In genomic region chr22:42123529-42123928, GRCh38 we compare ENCODE assay signal across 7 cellular contexts. TPM values are rescaled to one million over a fixed set of nuclear protein-coding genes. Genes with fewer than 3 reads are reported as not detected.
A peak's percentile ranks its signal among the peaks of the same experiment; 100 is the strongest.
DNase-seq lines count a peak whose midpoint lies in the region; ATAC-seq, FAIRE-seq and TF ChIP-seq lines count a peak whose summit lies in the region.
"Not testable (repeated sequence)": the region's sequence is repeated elsewhere in the genome, so short reads cannot be mapped to it uniquely, and the experiment has no call there.

No MANE protein-coding gene starts in this region.

- not testable (repeated sequence) for H2AFZ ChIP-seq in GM12878 (ENCODE audit: control insufficient read depth, low read depth, low read length)

- POLR2A ChIA-PET in activated CD8-positive, alpha-beta T cell treated with anti-CD3 and anti-CD28 coated beads for 36 hours (lab: Charles Lee): interaction anchor here (0.7 kb wide), 1 partner anchor 126 kb away, joined by 4 read pairs; no protein-coding TSS in a partner anchor
- POLR2A ChIA-PET in GM12878 (lab: Charles Lee): not testable (repeated sequence)

- H4K20me1 ChIP-seq in GM12878 (ENCODE audit: control insufficient read depth, insufficient read depth): not testable (repeated sequence)

- DNase-seq in GM12891 (ENCODE audit: insufficient read length, low spot score); RWPE2 (ENCODE audit: low spot score); activated CD8-positive, alpha-beta T cell treated with anti-CD3 and anti-CD28 coated beads for 36 hours; GM12878 (ENCODE audit: low read depth, low spot score); foreskin keratinocyte; stimulated activated naive CD8-positive, alpha-beta T cell treated with anti-CD3 and anti-CD28 coated beads, Interleukin-15, Interleukin-2, amounts not matched to agents 100 U/mL and 50 U/mL, for 24 hours: not testable (repeated sequence)

- ATAC-seq in RWPE2 (ENCODE audit: low read depth) (0 out of 3 replicates have a peak, but pooled peaks have one; percentile 28), GM12878 (peak; percentile 43), foreskin keratinocyte (peak; percentile 47)
- ATAC-seq in activated CD8-positive, alpha-beta T cell treated with anti-CD3 and anti-CD28 coated beads for 36 hours: peak; percentile 78
- ATAC-seq in activated T-helper 17 cell treated with anti-CD3 and anti-CD28 coated beads, Interleukin-2, amount 50 U/mL, for 72 hours (replicated peaks): peak; percentile 75
- peak; percentile 64 for ATAC-seq in stimulated activated naive CD8-positive, alpha-beta T cell treated with anti-CD3 and anti-CD28 coated beads, Interleukin-15, Interleukin-2, amounts not matched to agents 100 U/mL and 50 U/mL, for 24 hours

- RAD21 ChIA-PET in GM12878 (lab: Charles Lee; ENCODE audit: unreplicated experiment): not testable (repeated sequence)

- not testable (repeated sequence) for H3K9me3 ChIP-seq in RWPE2 (ENCODE audit: severe bottlenecking); GM12878 (replicated peaks; ENCODE audit: control insufficient read depth, insufficient read depth, low read length)

- TF ChIP-seq RAD21 in GM12878 (IDR thresholded peaks at IDR 0.05; ENCODE audit: insufficient read depth, low read depth, low read length): not testable (repeated sequence)

- not testable (repeated sequence) for H3K79me2 ChIP-seq in GM12878 (ENCODE audit: control insufficient read depth, insufficient read depth, low read length)

- not testable (repeated sequence) for H3K36me3 Mint-ChIP-seq in activated CD8-positive, alpha-beta T cell treated with anti-CD3 and anti-CD28 coated beads for 36 hours (ENCODE audit: low read depth); activated T-helper 17 cell treated with anti-CD3 and anti-CD28 coated beads, Interleukin-2, amount 50 U/mL, for 72 hours (ENCODE audit: low read depth)

- H3K4me3 ChIP-seq in RWPE2 (ENCODE audit: severe bottlenecking); GM12878: not testable (repeated sequence)

- not testable (repeated sequence) for H3K9me3 Mint-ChIP-seq in activated CD8-positive, alpha-beta T cell treated with anti-CD3 and anti-CD28 coated beads for 36 hours; activated T-helper 17 cell treated with anti-CD3 and anti-CD28 coated beads, Interleukin-2, amount 50 U/mL, for 72 hours

- not testable (repeated sequence) for H3K27me3 Mint-ChIP-seq in activated CD8-positive, alpha-beta T cell treated with anti-CD3 and anti-CD28 coated beads for 36 hours; activated T-helper 17 cell treated with anti-CD3 and anti-CD28 coated beads, Interleukin-2, amount 50 U/mL, for 72 hours

- H3K27ac Mint-ChIP-seq in activated CD8-positive, alpha-beta T cell treated with anti-CD3 and anti-CD28 coated beads for 36 hours; activated T-helper 17 cell treated with anti-CD3 and anti-CD28 coated beads, Interleukin-2, amount 50 U/mL, for 72 hours: not testable (repeated sequence)

- WGBS in GM12878 (ENCODE audit: insufficient coverage, insufficient replicate concordance, low lambda C conversion rate, missing lambda C conversion rate): no CpG with 5 or more reads among the region's 4 CpGs

- intact Hi-C loops in activated CD8-positive, alpha-beta T cell treated with anti-CD3 and anti-CD28 coated beads for 36 hours (cut with micrococcal nuclease); GM12878 (cut with micrococcal nuclease; ENCODE audit: unreplicated experiment): not testable (repeated sequence)

- H3K4me1 Mint-ChIP-seq in activated CD8-positive, alpha-beta T cell treated with anti-CD3 and anti-CD28 coated beads for 36 hours (ENCODE audit: low read depth): peaks cover 33% of the 10 kb centered on the region
- peaks cover 28% of the 10 kb centered on the region for H3K4me1 Mint-ChIP-seq in activated T-helper 17 cell treated with anti-CD3 and anti-CD28 coated beads, Interleukin-2, amount 50 U/mL, for 72 hours

- not testable (repeated sequence) for H3K36me3 ChIP-seq in RWPE2 (ENCODE audit: low read depth); GM12878 (ENCODE audit: control insufficient read depth in 2 of 2, insufficient read depth in 2 of 2, low read length in 1 of 2)

- not testable (repeated sequence) for H3K27me3 ChIP-seq in RWPE2 (ENCODE audit: insufficient read depth, poor library complexity, severe bottlenecking); GM12878 (replicated peaks in 1 of 2; ENCODE audit: control insufficient read depth in 2 of 2, insufficient read depth in 2 of 2, low read length in 1 of 2); foreskin keratinocyte

- FAIRE-seq in GM12891 (lab: Jason Lieb, UNC): peak; percentile 99
- not testable (repeated sequence) for FAIRE-seq in GM12878 (lab: Jason Lieb, UNC)

- not testable (repeated sequence) for H3K4me1 ChIP-seq in RWPE2 (ENCODE audit: insufficient read depth, poor library complexity, severe bottlenecking); GM12878 (ENCODE audit: control insufficient read depth, insufficient read depth, low read length); foreskin keratinocyte

- not testable (repeated sequence) for BruUV-seq in GM12878 (replicated peaks; lab: Mats Ljungman, UMichigan)

- TF ChIP-seq EP300 in GM12878 (IDR thresholded peaks at IDR 0.05; ENCODE audit: borderline replicate concordance in 1 of 2, control insufficient read depth in 1 of 2, low read depth in 2 of 2, low read length in 2 of 2): not testable (repeated sequence)

- CTCF ChIA-PET in activated CD8-positive, alpha-beta T cell treated with anti-CD3 and anti-CD28 coated beads for 36 hours (lab: Charles Lee): not testable (repeated sequence)
- CTCF ChIA-PET in GM12878 (lab: Yijun Ruan, JAX): interaction anchor here (0.6 kb wide), 1 partner anchor 8 kb away, joined by 5 read pairs; no protein-coding TSS in a partner anchor

- not testable (repeated sequence) for H3K4me2 ChIP-seq in GM12878 (ENCODE audit: control insufficient read depth, insufficient read depth)

- SMC1A ChIA-PET in GM12878 (lab: Charles Lee; ENCODE audit: uncharacterized antibody, unreplicated experiment): not testable (repeated sequence)

- not testable (repeated sequence) for H3K4me3 Mint-ChIP-seq in activated CD8-positive, alpha-beta T cell treated with anti-CD3 and anti-CD28 coated beads for 36 hours; activated T-helper 17 cell treated with anti-CD3 and anti-CD28 coated beads, Interleukin-2, amount 50 U/mL, for 72 hours

- TF ChIP-seq POLR2A in GM12891 (IDR thresholded peaks at IDR 0.05; ENCODE audit: low read depth, low read length); GM12878 (IDR thresholded peaks at IDR 0.05; ENCODE audit: low read depth, low read length): not testable (repeated sequence)

- H3K27ac ChIP-seq in RWPE2 (ENCODE audit: poor library complexity, severe bottlenecking); GM12878 (ENCODE audit: control insufficient read depth, insufficient read depth); foreskin keratinocyte: not testable (repeated sequence)

- in situ Hi-C loops in GM12878 (cut with MboI): not testable (repeated sequence)

- not testable (repeated sequence) for TF ChIP-seq CTCF in RWPE2 (IDR thresholded peaks at IDR 0.05; ENCODE audit: poor library complexity, severe bottlenecking); activated CD8-positive, alpha-beta T cell treated with anti-CD3 and anti-CD28 coated beads for 36 hours (IDR thresholded peaks at IDR 0.05); GM12878 (IDR thresholded peaks at IDR 0.05 in 2 of 3, conservative IDR thresholded peaks at IDR 0.05 in 1 of 3; ENCODE audit: control insufficient read depth in 2 of 3, extremely low read depth in 1 of 3, insufficient read depth in 1 of 3, low read depth in 3 of 3, low read length in 3 of 3); foreskin keratinocyte (conservative IDR thresholded peaks at IDR 0.05)

- H3K9ac ChIP-seq in GM12878 (ENCODE audit: control insufficient read depth, insufficient read depth, low read length): not testable (repeated sequence)

RNA-seq across cellular contexts. Expression of gene CYP2D6, which starts 7.1 kb away (rescaled TPM):
- polyA plus RNA-seq in GM12891 (2012; ENCODE audit: low read depth, missing spikeins): 1.1 TPM
- 1 to 10 TPM; 1.5 to 2.0 TPM for total RNA-seq in activated CD8-positive, alpha-beta T cell treated with anti-CD3 and anti-CD28 coated beads for 36 hours
- total RNA-seq in activated T-helper 17 cell treated with anti-CD3 and anti-CD28 coated beads, Interleukin-2, amount 50 U/mL, for 72 hours: 1 to 10 TPM; 5.5 to 6.3 TPM
- total RNA-seq in GM12878 (2013; cell fraction: nucleolus; rRNA removed): 4.8 and 5.2 TPM in 2 replicates
- total RNA-seq in GM12878 (2014; rRNA removed): 0.16 and 0.34 TPM in 2 replicates
- 0.22 and 0.23 TPM in 2 replicates for total RNA-seq in GM12878 (2014; rRNA removed; fragmentation: Illumina TruSeq; extraction: Trizol)
- 0.43 and 1.0 TPM in 2 replicates for total RNA-seq in GM12878 (2021)
- polyA plus RNA-seq in GM12878 (2011; ENCODE audit: low read depth): 0.64 TPM
- polyA plus RNA-seq in GM12878 (2011; rRNA removed): 0.50 and 1.4 TPM in 2 replicates
- polyA plus RNA-seq in GM12878 (2011; cell fraction: cytosol; rRNA removed): 0.48 and 2.0 TPM in 2 replicates
- polyA plus RNA-seq in GM12878 (2011; cell fraction: nucleus; rRNA removed): 48.7 and 55.9 TPM in 2 replicates
- polyA plus RNA-seq in GM12878 (2012): 1.1 and 1.6 TPM in 2 replicates
- 0.37 and 0.54 TPM in 2 replicates for polyA plus RNA-seq in GM12878 (2014; fragmentation: Illumina TruSeq; extraction: Trizol)
- polyA plus RNA-seq in GM12878 (2014; fragmentation: Nextera tagmentation; extraction: Ambion mirVana): under 1 TPM; 0.08 to 0.15 TPM
- 0.96 and 1.3 TPM in 2 replicates for polyA plus RNA-seq in GM12878 (2014; rRNA removed)
- polyA plus RNA-seq in GM12878 (2016; fragmentation: Nextera tagmentation; extraction: Ambion mirVana): under 1 TPM; 0.40 to 0.42 TPM
- polyA minus RNA-seq in GM12878 (2011; rRNA and poly(A)+ RNA removed): 0.80 and 1.1 TPM in 2 replicates
- polyA minus RNA-seq in GM12878 (2011; cell fraction: cytosol; rRNA and poly(A)+ RNA removed): not detected in 2 replicates
- 2.1 and 2.9 TPM in 2 replicates for polyA minus RNA-seq in GM12878 (2011; cell fraction: nucleus; rRNA and poly(A)+ RNA removed)
- 0.61 and 0.71 TPM in 2 replicates for total RNA-seq in foreskin keratinocyte
- 0.66 and 0.86 TPM in 2 replicates for polyA plus RNA-seq in foreskin keratinocyte

RNA-seq across cellular contexts. Expression of gene NDUFA6, which starts 33.0 kb away (rescaled TPM):
- polyA plus RNA-seq in GM12891 (2012; ENCODE audit: low read depth, missing spikeins): 112 TPM
- 10 to 100 TPM; 92.8 to 93.8 TPM for total RNA-seq in activated CD8-positive, alpha-beta T cell treated with anti-CD3 and anti-CD28 coated beads for 36 hours
- 10 to 100 TPM; 59.1 to 81.7 TPM for total RNA-seq in activated T-helper 17 cell treated with anti-CD3 and anti-CD28 coated beads, Interleukin-2, amount 50 U/mL, for 72 hours
- total RNA-seq in GM12878 (2013; cell fraction: nucleolus; rRNA removed): 13.3 and 17.6 TPM in 2 replicates
- total RNA-seq in GM12878 (2014; rRNA removed) (87.9 and 94.9 TPM in 2 replicates), GM12878 (2014; rRNA removed; fragmentation: Illumina TruSeq; extraction: Trizol) (104 and 116 TPM in 2 replicates), GM12878 (2021) (85.9 and 101 TPM in 2 replicates), foreskin keratinocyte (78.5 and 83.6 TPM in 2 replicates)
- polyA plus RNA-seq in GM12878 (2011; ENCODE audit: low read depth): 103 TPM
- polyA plus RNA-seq in GM12878 (2011; rRNA removed) (134 and 200 TPM in 2 replicates), GM12878 (2014; fragmentation: Illumina TruSeq; extraction: Trizol) (67.2 and 92.3 TPM in 2 replicates), GM12878 (2014; fragmentation: Nextera tagmentation; extraction: Ambion mirVana) (100 to 1,000 TPM; 473 to 511 TPM), GM12878 (2014; rRNA removed) (123 and 124 TPM in 2 replicates), GM12878 (2016; fragmentation: Nextera tagmentation; extraction: Ambion mirVana) (100 to 1,000 TPM; 302 to 320 TPM), foreskin keratinocyte (133 and 154 TPM in 2 replicates)
- polyA plus RNA-seq in GM12878 (2011; cell fraction: cytosol; rRNA removed): 80.6 and 92.9 TPM in 2 replicates
- 48.1 and 55.6 TPM in 2 replicates for polyA plus RNA-seq in GM12878 (2011; cell fraction: nucleus; rRNA removed)
- 72.0 and 103 TPM in 2 replicates for polyA plus RNA-seq in GM12878 (2012)
- polyA minus RNA-seq in GM12878 (2011; rRNA and poly(A)+ RNA removed): 20.6 and 28.6 TPM in 2 replicates
- 13.6 and 15.0 TPM in 2 replicates for polyA minus RNA-seq in GM12878 (2011; cell fraction: cytosol; rRNA and poly(A)+ RNA removed)
- polyA minus RNA-seq in GM12878 (2011; cell fraction: nucleus; rRNA and poly(A)+ RNA removed): 7.3 and 11.1 TPM in 2 replicates

RNA-seq across cellular contexts. Expression of gene SMDT1, which starts 44.0 kb away (rescaled TPM):
- 125 TPM for polyA plus RNA-seq in GM12891 (2012; ENCODE audit: low read depth, missing spikeins)
- total RNA-seq in activated CD8-positive, alpha-beta T cell treated with anti-CD3 and anti-CD28 coated beads for 36 hours: 10 to 100 TPM; 51.7 to 61.2 TPM
- 10 to 100 TPM; 34.7 to 66.2 TPM for total RNA-seq in activated T-helper 17 cell treated with anti-CD3 and anti-CD28 coated beads, Interleukin-2, amount 50 U/mL, for 72 hours
- 14.8 and 21.3 TPM in 2 replicates for total RNA-seq in GM12878 (2013; cell fraction: nucleolus; rRNA removed)
- total RNA-seq in GM12878 (2014; rRNA removed) (13.7 and 19.7 TPM in 2 replicates), GM12878 (2014; rRNA removed; fragmentation: Illumina TruSeq; extraction: Trizol) (15.4 and 19.7 TPM in 2 replicates), GM12878 (2021) (133 and 140 TPM in 2 replicates), foreskin keratinocyte (16.7 and 18.6 TPM in 2 replicates)
- 50.1 TPM for polyA plus RNA-seq in GM12878 (2011; ENCODE audit: low read depth)
- polyA plus RNA-seq in GM12878 (2011; rRNA removed) (57.4 and 69.4 TPM in 2 replicates), GM12878 (2014; fragmentation: Illumina TruSeq; extraction: Trizol) (25.0 and 27.8 TPM in 2 replicates), GM12878 (2014; fragmentation: Nextera tagmentation; extraction: Ambion mirVana) (10 to 100 TPM; 25.5 to 63.1 TPM), GM12878 (2014; rRNA removed) (106 and 108 TPM in 2 replicates), GM12878 (2016; fragmentation: Nextera tagmentation; extraction: Ambion mirVana) (100 to 1,000 TPM; 163 to 176 TPM), foreskin keratinocyte (54.7 and 59.5 TPM in 2 replicates)
- polyA plus RNA-seq in GM12878 (2011; cell fraction: cytosol; rRNA removed): 82.2 and 83.3 TPM in 2 replicates
- 28.4 and 35.8 TPM in 2 replicates for polyA plus RNA-seq in GM12878 (2011; cell fraction: nucleus; rRNA removed)
- polyA plus RNA-seq in GM12878 (2012): 162 and 211 TPM in 2 replicates
- polyA minus RNA-seq in GM12878 (2011; rRNA and poly(A)+ RNA removed): 7.9 and 23.0 TPM in 2 replicates
- 8.6 and 8.8 TPM in 2 replicates for polyA minus RNA-seq in GM12878 (2011; cell fraction: cytosol; rRNA and poly(A)+ RNA removed)
- polyA minus RNA-seq in GM12878 (2011; cell fraction: nucleus; rRNA and poly(A)+ RNA removed): 7.6 and 12.1 TPM in 2 replicates

RNA-seq across cellular contexts. Expression of gene PHETA2, which starts 49.5 kb away (rescaled TPM):
- polyA plus RNA-seq in GM12891 (2012; ENCODE audit: low read depth, missing spikeins): 0.85 TPM
- total RNA-seq in activated CD8-positive, alpha-beta T cell treated with anti-CD3 and anti-CD28 coated beads for 36 hours: 1 to 10 TPM in 1 of 2 experiments, under 1 TPM in 1; 0.97 to 1.3 TPM
- total RNA-seq in activated T-helper 17 cell treated with anti-CD3 and anti-CD28 coated beads, Interleukin-2, amount 50 U/mL, for 72 hours: 1 to 10 TPM; 2.5 to 3.4 TPM
- total RNA-seq in GM12878 (2013; cell fraction: nucleolus; rRNA removed): 0.27 TPM in 1 of 2 replicates, not detected in the other
- total RNA-seq in GM12878 (2014; rRNA removed) (2.3 and 3.6 TPM in 2 replicates), GM12878 (2014; rRNA removed; fragmentation: Illumina TruSeq; extraction: Trizol) (1.3 and 1.4 TPM in 2 replicates), GM12878 (2021) (2.0 and 2.6 TPM in 2 replicates), foreskin keratinocyte (5.9 and 6.3 TPM in 2 replicates)
- 0.64 TPM for polyA plus RNA-seq in GM12878 (2011; ENCODE audit: low read depth)
- polyA plus RNA-seq in GM12878 (2011; rRNA removed) (0.16 and 0.17 TPM in 2 replicates), GM12878 (2014; fragmentation: Illumina TruSeq; extraction: Trizol) (1.5 and 1.7 TPM in 2 replicates), GM12878 (2014; fragmentation: Nextera tagmentation; extraction: Ambion mirVana) (under 1 TPM; 0.03 to 0.18 TPM), GM12878 (2014; rRNA removed) (3.2 and 3.3 TPM in 2 replicates), GM12878 (2016; fragmentation: Nextera tagmentation; extraction: Ambion mirVana) (1 to 10 TPM; 1.9 to 2.2 TPM), foreskin keratinocyte (6.6 and 7.0 TPM in 2 replicates)
- 0.25 and 0.27 TPM in 2 replicates for polyA plus RNA-seq in GM12878 (2011; cell fraction: cytosol; rRNA removed)
- polyA plus RNA-seq in GM12878 (2011; cell fraction: nucleus; rRNA removed): 0.45 and 0.47 TPM in 2 replicates
- 1.2 and 1.4 TPM in 2 replicates for polyA plus RNA-seq in GM12878 (2012)
- polyA minus RNA-seq in GM12878 (2011; rRNA and poly(A)+ RNA removed): 0.15 and 0.26 TPM in 2 replicates
- not detected in 2 replicates for polyA minus RNA-seq in GM12878 (2011; cell fraction: cytosol; rRNA and poly(A)+ RNA removed)
- polyA minus RNA-seq in GM12878 (2011; cell fraction: nucleus; rRNA and poly(A)+ RNA removed): 0.12 and 0.29 TPM in 2 replicates

RNA-seq across cellular contexts. Expression of gene NAGA, which starts 52.9 kb away (rescaled TPM):
- 13.8 TPM for polyA plus RNA-seq in GM12891 (2012; ENCODE audit: low read depth, missing spikeins)
- total RNA-seq in activated CD8-positive, alpha-beta T cell treated with anti-CD3 and anti-CD28 coated beads for 36 hours: 1 to 10 TPM; 9.3 to 9.4 TPM
- 10 to 100 TPM; 30.7 to 34.8 TPM for total RNA-seq in activated T-helper 17 cell treated with anti-CD3 and anti-CD28 coated beads, Interleukin-2, amount 50 U/mL, for 72 hours
- total RNA-seq in GM12878 (2013; cell fraction: nucleolus; rRNA removed): 31.8 and 35.6 TPM in 2 replicates
- total RNA-seq in GM12878 (2014; rRNA removed) (45.9 and 46.0 TPM in 2 replicates), GM12878 (2014; rRNA removed; fragmentation: Illumina TruSeq; extraction: Trizol) (22.7 and 23.1 TPM in 2 replicates), GM12878 (2021) (33.9 and 34.4 TPM in 2 replicates), foreskin keratinocyte (28.2 and 28.7 TPM in 2 replicates)
- polyA plus RNA-seq in GM12878 (2011; ENCODE audit: low read depth): 15.3 TPM
- polyA plus RNA-seq in GM12878 (2011; rRNA removed) (14.5 and 29.8 TPM in 2 replicates), GM12878 (2014; fragmentation: Illumina TruSeq; extraction: Trizol) (19.6 and 32.6 TPM in 2 replicates), GM12878 (2014; fragmentation: Nextera tagmentation; extraction: Ambion mirVana) (1 to 10 TPM; 9.3 to 9.8 TPM), GM12878 (2014; rRNA removed) (43.7 and 45.0 TPM in 2 replicates), GM12878 (2016; fragmentation: Nextera tagmentation; extraction: Ambion mirVana) (10 to 100 TPM; 34.1 to 39.0 TPM), foreskin keratinocyte (20.1 and 23.1 TPM in 2 replicates)
- polyA plus RNA-seq in GM12878 (2011; cell fraction: cytosol; rRNA removed): 32.6 and 39.1 TPM in 2 replicates
- polyA plus RNA-seq in GM12878 (2011; cell fraction: nucleus; rRNA removed): 27.5 and 33.9 TPM in 2 replicates
- 22.8 and 25.4 TPM in 2 replicates for polyA plus RNA-seq in GM12878 (2012)
- polyA minus RNA-seq in GM12878 (2011; rRNA and poly(A)+ RNA removed): 28.5 and 39.0 TPM in 2 replicates
- 11.8 and 13.0 TPM in 2 replicates for polyA minus RNA-seq in GM12878 (2011; cell fraction: cytosol; rRNA and poly(A)+ RNA removed)
- 9.7 and 13.9 TPM in 2 replicates for polyA minus RNA-seq in GM12878 (2011; cell fraction: nucleus; rRNA and poly(A)+ RNA removed)

Comparison
In these comparisons a context has a peak if more than half of its experiments do, and no peak if none do; other contexts are left out.
1. ATAC-seq: peak in every context shown above with its lines; median percentile 78 in activated CD8-positive, alpha-beta T cell treated with anti-CD3 and anti-CD28 coated beads for 36 hours; 75 in activated T-helper 17 cell treated with anti-CD3 and anti-CD28 coated beads, Interleukin-2, amount 50 U/mL, for 72 hours; 64 in stimulated activated naive CD8-positive, alpha-beta T cell treated with anti-CD3 and anti-CD28 coated beads, Interleukin-15, Interleukin-2, amounts not matched to agents 100 U/mL and 50 U/mL, for 24 hours; 47 in foreskin keratinocyte; 43 in GM12878; 28 in RWPE2.